7 cellular contexts compared by ENCODE assay signal in genomic region chr21:44456207-44456914, GRCh38. TPM values are rescaled to one million over a fixed set of nuclear protein-coding genes. Genes with fewer than 3 reads are reported as not detected.
DNase-seq lines count a peak whose midpoint lies in the region; ATAC-seq and TF ChIP-seq lines count a peak whose summit lies in the region.

No MANE protein-coding gene starts in this region.

- DNase-seq in ascending aorta (ENCODE audit: low spot score in 2 of 2) (peak in 1 of 2 donors; percentile 58), left lobe of liver (ENCODE audit: low spot score) (no peak), NCI-H2029 (lab: John Stamatoyannopoulos, UW) (no peak), SHP77 (lab: John Stamatoyannopoulos, UW) (no peak)
- no peak for DNase-seq in stimulated activated naive CD8-positive, alpha-beta T cell treated with anti-CD3 and anti-CD28 coated beads, Interleukin-15, amount 100 ng/mL, for 72 hours
- no peak for DNase-seq in CD4-positive, alpha-beta memory T cell

- POLR2A ChIA-PET in CD4-positive, alpha-beta memory T cell (lab: Charles Lee; ENCODE audit: partially characterized antibody), result interaction anchor here (1.3 kb wide), 1 partner anchor 117 kb away, joined by 4 read pairs; the partner anchor contains the start of gene CFAP410

- no peak overlapping the region for H3K27ac Mint-ChIP-seq in stimulated activated naive CD8-positive, alpha-beta T cell treated with anti-CD3 and anti-CD28 coated beads, Interleukin-15, amount 100 ng/mL, for 72 hours
- H3K27ac Mint-ChIP-seq in CD4-positive, alpha-beta memory T cell, result no peak overlapping the region

- no peaks in the 10 kb centered on the region for H3K9me3 ChIP-seq in ascending aorta
- no peaks in the 10 kb centered on the region for H3K9me3 ChIP-seq in CD4-positive, alpha-beta memory T cell (ENCODE audit: control insufficient read depth in 1 of 2, low read length in 2 of 2)

- H3K4me3 Mint-ChIP-seq in stimulated activated naive CD8-positive, alpha-beta T cell treated with anti-CD3 and anti-CD28 coated beads, Interleukin-15, amount 100 ng/mL, for 72 hours, result peak overlapping the region; percentile 73 to 85
- H3K4me3 Mint-ChIP-seq in CD4-positive, alpha-beta memory T cell, result peak overlapping the region in 4 of 8 donors; percentile 47 to 64 (median 60)

- H3K4me3 ChIP-seq in ascending aorta, result peak overlapping the region; percentile 73 to 85
- peak overlapping the region in 1 of 2 donors; percentile 55 for H3K4me3 ChIP-seq in CD4-positive, alpha-beta memory T cell (ENCODE audit: low read length in 2 of 2)

- H3K27me3 ChIP-seq in ascending aorta, result no peaks in the 10 kb centered on the region
- no peaks in the 10 kb centered on the region for H3K27me3 ChIP-seq in CD4-positive, alpha-beta memory T cell (ENCODE audit: insufficient read depth, low read length)

- no peaks in the 10 kb centered on the region for H3K36me3 Mint-ChIP-seq in CD4-positive, alpha-beta memory T cell

- peaks cover 26% of the 10 kb centered on the region for H3K27me3 Mint-ChIP-seq in stimulated activated naive CD8-positive, alpha-beta T cell treated with anti-CD3 and anti-CD28 coated beads, Interleukin-15, amount 100 ng/mL, for 72 hours
- H3K27me3 Mint-ChIP-seq in CD4-positive, alpha-beta memory T cell, result peaks cover 0 to 2% of the 10 kb centered on the region in 2 donors

- peaks cover 0 to 2% of the 10 kb centered on the region in 2 donors for H3K4me1 ChIP-seq in ascending aorta
- H3K4me1 ChIP-seq in CD4-positive, alpha-beta memory T cell (ENCODE audit: insufficient read depth, low read length), result peaks cover 13% of the 10 kb centered on the region

- ATAC-seq in HG02885 (IDR thresholded peaks at IDR 0.05; ENCODE audit: poor library complexity, unreplicated experiment) (peak; percentile 9), left lobe of liver (peak; percentile 4)
- no peak for ATAC-seq in stimulated activated naive CD8-positive, alpha-beta T cell treated with anti-CD3 and anti-CD28 coated beads, Interleukin-15, amount 100 ng/mL, for 72 hours

- H3K9me3 Mint-ChIP-seq in stimulated activated naive CD8-positive, alpha-beta T cell treated with anti-CD3 and anti-CD28 coated beads, Interleukin-15, amount 100 ng/mL, for 72 hours, result peaks cover 0 to 16% of the 10 kb centered on the region in 2 donors
- peaks cover 0 to 19% (median 1%) of the 10 kb centered on the region in 8 donors for H3K9me3 Mint-ChIP-seq in CD4-positive, alpha-beta memory T cell

- H3K4me1 Mint-ChIP-seq in stimulated activated naive CD8-positive, alpha-beta T cell treated with anti-CD3 and anti-CD28 coated beads, Interleukin-15, amount 100 ng/mL, for 72 hours, result peaks cover 12% of the 10 kb centered on the region
- H3K4me1 Mint-ChIP-seq in CD4-positive, alpha-beta memory T cell, result peaks cover 0 to 18% (median 7%) of the 10 kb centered on the region in 4 donors

- no peak for TF ChIP-seq CTCF in ascending aorta (IDR thresholded peaks at IDR 0.05)

- H3K27ac ChIP-seq in ascending aorta, result no peak overlapping the region
- no peak overlapping the region for H3K27ac ChIP-seq in CD4-positive, alpha-beta memory T cell (ENCODE audit: low read depth, low read length)

- intact Hi-C loops in ascending aorta (cut with DNase I), result loop anchor here (5.0 kb wide), 1 partner anchor 119 kb away; the partner anchor contains the start of gene CFAP410
- intact Hi-C loops in CD4-positive, alpha-beta memory T cell (cut with micrococcal nuclease), result no loop called here

- CTCF ChIA-PET in CD4-positive, alpha-beta memory T cell (lab: Charles Lee; ENCODE audit: partially characterized antibody), result no interaction called here

- H3K36me3 ChIP-seq in ascending aorta, result no peaks in the 10 kb centered on the region
- H3K36me3 ChIP-seq in CD4-positive, alpha-beta memory T cell (ENCODE audit: insufficient read depth, low read length), result no peaks in the 10 kb centered on the region

RNA-seq across cellular contexts. Expression of gene LRRC3, which starts 1.1 kb away (rescaled TPM):
- total RNA-seq in ascending aorta, result 2.2 TPM
- total RNA-seq in left lobe of liver, result 22.0 TPM
- total RNA-seq in CD4-positive, alpha-beta memory T cell, result 1 to 10 TPM; 1.4 to 1.5 TPM
- under 1 TPM; 0.11 to 0.61 TPM for polyA plus RNA-seq in CD4-positive, alpha-beta memory T cell
